Comparison of ENCODE assay signal across 29 cellular contexts in the genomic region with DNA sequence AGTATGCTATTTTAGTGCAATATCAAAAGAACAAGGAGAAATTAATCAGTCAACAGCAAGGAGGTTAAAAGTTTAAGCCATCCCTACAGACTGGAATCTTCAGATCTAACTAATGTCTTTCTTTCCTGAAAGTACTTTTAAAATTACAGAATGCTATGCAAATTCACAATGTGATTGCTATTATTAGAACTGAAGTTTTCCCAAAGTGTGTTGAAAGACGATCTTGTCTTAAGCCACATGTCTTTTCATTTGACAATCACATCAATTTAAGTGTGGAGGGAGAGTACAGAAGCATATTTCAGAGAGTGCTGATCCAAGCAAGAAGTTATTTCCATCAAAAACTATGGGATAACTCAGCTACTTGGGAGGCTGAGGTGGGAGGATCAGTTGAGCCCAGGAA.
"Had no signal": no experiment of that assay in that cellular context is flagged by ENCODE, and none has a peak within 500 bp of the region (broad histone marks: within the 10 kb centered on the region; RNA-seq: fewer than 3 reads in every experiment).

No MANE protein-coding gene starts in this region.

- H3K9me3 Mint-ChIP-seq: activated T-cell treated with anti-CD3 and anti-CD28 coated beads, Interleukin-2, amount 50 U/mL, for 4 hours; activated T-helper 17 cell treated with anti-CD3 and anti-CD28 coated beads, Interleukin-2, amount 50 U/mL, for 72 hours; dendritic cell treated with granulocyte-macrophage colony-stimulating factor and Interleukin-4, amounts not matched to agents 40 ng/mL and 50 ng/mL, for 4 days; endodermal cell had no signal

- H3K4me3 ChIP-seq: ascending aorta, breast epithelium, cardiac muscle cell, coronary artery, dorsolateral prefrontal cortex, gastroesophageal sphincter had no signal

- DNase-seq: activated CD4-positive, alpha-beta T cell treated with anti-CD3 and anti-CD28 coated beads for 36 hours; activated CD4-positive, alpha-beta T cell treated with anti-CD3 and anti-CD28 coated beads, Interleukin-2, amount 10 ng/mL, durations not matched to agents 24 days and 14 days; activated CD4-positive, CD25-positive, alpha-beta regulatory T cell; activated CD4-positive, CD25-positive, alpha-beta regulatory T cell treated with anti-CD3 and anti-CD28 coated beads, Interleukin-2, amount 50 U/mL, for 72 hours; activated CD8-positive, alpha-beta memory T cell treated with anti-CD3 and anti-CD28 coated beads for 24 hours; activated CD8-positive, alpha-beta T cell treated with anti-CD3 and anti-CD28 coated beads for 36 hours; activated effector memory CD4-positive, alpha-beta T cell treated with Interleukin-2 at 50 U/mL for 16 hours; activated gamma-delta T cell treated with Interleukin-2 at 50 U/mL for 16 hours; activated naive CD4-positive, alpha-beta T cell treated with anti-CD3 and anti-CD28 coated beads, Interleukin-2, amount 50 U/mL, for 16 hours; activated naive CD4-positive, alpha-beta T cell treated with Interleukin-2 at 50 U/mL for 16 hours; activated T-cell treated with anti-CD3 and anti-CD28 coated beads, Interleukin-2, amount 50 U/mL, for 4 hours; amygdala; central memory CD4-positive, alpha-beta T cell; cerebellar nuclear complex; dorsolateral prefrontal cortex; effector memory CD4-positive, alpha-beta T cell; endodermal cell; foreskin keratinocyte; T-helper 2 cell had no signal

- H3K4me3 Mint-ChIP-seq: activated CD4-positive, alpha-beta T cell treated with anti-CD3 and anti-CD28 coated beads for 36 hours; activated CD4-positive, alpha-beta T cell treated with anti-CD3 and anti-CD28 coated beads, Interleukin-2, amount 10 ng/mL, durations not matched to agents 24 days and 14 days; activated CD8-positive, alpha-beta T cell treated with anti-CD3 and anti-CD28 coated beads for 36 hours; activated naive CD8-positive, alpha-beta T cell; activated T-cell treated with anti-CD3 and anti-CD28 coated beads, Interleukin-2, amount 50 U/mL, for 4 hours; brain; dendritic cell treated with granulocyte-macrophage colony-stimulating factor and Interleukin-4, amounts not matched to agents 40 ng/mL and 50 ng/mL, for 4 days; endodermal cell had no signal

- H3K4me1 ChIP-seq: ascending aorta, breast epithelium, foreskin keratinocyte, gastroesophageal sphincter had no signal

- H3K36me3 ChIP-seq: ascending aorta, breast epithelium, cardiac muscle cell, gastroesophageal sphincter had no signal

- ATAC-seq: activated CD4-positive, alpha-beta T cell treated with anti-CD3 and anti-CD28 coated beads for 36 hours; activated CD8-positive, alpha-beta T cell treated with anti-CD3 and anti-CD28 coated beads for 36 hours; activated T-cell treated with anti-CD3 and anti-CD28 coated beads, Interleukin-2, amount 50 U/mL, for 4 hours; activated T-helper 17 cell treated with anti-CD3 and anti-CD28 coated beads, Interleukin-2, amount 50 U/mL, for 72 hours; esophagus mucosa; foreskin keratinocyte; gastroesophageal sphincter had no signal

- H3K27me3 Mint-ChIP-seq: activated CD8-positive, alpha-beta T cell treated with anti-CD3 and anti-CD28 coated beads for 36 hours; activated naive CD8-positive, alpha-beta T cell; activated T-helper 17 cell treated with anti-CD3 and anti-CD28 coated beads, Interleukin-2, amount 50 U/mL, for 72 hours had no signal

- H3K9me3 ChIP-seq: ascending aorta, breast epithelium, gastroesophageal sphincter had no signal

- H3K27ac Mint-ChIP-seq: activated CD4-positive, alpha-beta T cell treated with anti-CD3 and anti-CD28 coated beads for 36 hours; activated naive CD8-positive, alpha-beta T cell; brain; dendritic cell treated with granulocyte-macrophage colony-stimulating factor and Interleukin-4, amounts not matched to agents 40 ng/mL and 50 ng/mL, for 4 days; endodermal cell had no signal

- H3K27me3 ChIP-seq: ascending aorta, breast epithelium, cardiac muscle cell, dorsolateral prefrontal cortex, foreskin keratinocyte, gastroesophageal sphincter had no signal

- H3K36me3 Mint-ChIP-seq: activated naive CD8-positive, alpha-beta T cell; brain had no signal

- H3K27ac ChIP-seq: ascending aorta, breast epithelium, cardiac muscle cell, coronary artery, dorsolateral prefrontal cortex, foreskin keratinocyte, gastroesophageal sphincter had no signal
